21 cellular contexts compared by ENCODE assay signal in genomic region chr6:21791596-21791995, GRCh38.
"Had no signal": no experiment of that assay in that cellular context is flagged by ENCODE, and none has a peak within 500 bp of the region (broad histone marks: within the 10 kb centered on the region; RNA-seq: fewer than 3 reads in every experiment).

No MANE protein-coding gene starts in this region.

- H3K4me3 ChIP-seq: ascending aorta, sigmoid colon, spleen, thoracic aorta, upper lobe of right lung had no signal

- H3K4me1 ChIP-seq: ascending aorta, parathyroid adenoma, sigmoid colon, spleen, upper lobe of right lung had no signal

- DNase-seq: activated B cell treated with CpG ODN at 0.5 μM for 24 hours; activated CD4-positive, alpha-beta memory T cell treated with anti-CD3 and anti-CD28 coated beads for 36 hours; activated CD4-positive, alpha-beta T cell treated with anti-CD3 and anti-CD28 coated beads for 4 hours; activated naive CD4-positive, alpha-beta T cell treated with anti-CD3 and anti-CD28 coated beads, Interleukin-2, amount 10 ng/mL, durations not matched to agents 7 days and 5 days; activated naive CD8-positive, alpha-beta T cell treated with anti-CD3 and anti-CD28 coated beads, Interleukin-2, amount 50 U/mL, for 24 hours; activated T-cell treated with anti-CD3 and anti-CD28 coated beads for 4 hours; dermis blood vessel endothelial cell; effector memory CD8-positive, alpha-beta T cell; foreskin melanocyte; naive thymus-derived CD8-positive, alpha-beta T cell; sigmoid colon; spleen; stimulated activated CD4-positive, alpha-beta T cell treated with anti-CD3 and anti-CD28 coated beads, Interleukin-4, amount 100 ng/mL, for 4 hours; upper lobe of right lung had no signal

- ATAC-seq: activated naive CD8-positive, alpha-beta T cell treated with anti-CD3 and anti-CD28 coated beads, Interleukin-2, amount 50 U/mL, for 24 hours; effector memory CD8-positive, alpha-beta T cell; naive thymus-derived CD8-positive, alpha-beta T cell; stimulated activated memory B cell treated with anti-CD40 and anti-IgM and Interleukin-4, amounts not matched to agents 10 μg/mL and 1 μg/mL and 100 μg/mL, for 72 hours; upper lobe of right lung had no signal

- H2AFZ ChIP-seq: parathyroid adenoma had no signal

- H3K4me1 Mint-ChIP-seq: activated B cell treated with CpG ODN at 0.5 μM for 24 hours; activated naive CD4-positive, alpha-beta T cell treated with anti-CD3 and anti-CD28 coated beads, Interleukin-2, amount 10 ng/mL, durations not matched to agents 7 days and 5 days; activated naive CD8-positive, alpha-beta T cell treated with anti-CD3 and anti-CD28 coated beads, Interleukin-2, amount 50 U/mL, for 24 hours; memory B cell; stimulated activated memory B cell treated with anti-CD40 and anti-IgM and Interleukin-4, amounts not matched to agents 10 μg/mL and 1 μg/mL and 100 μg/mL, for 72 hours had no signal

- H3K9me3 Mint-ChIP-seq: activated B cell treated with CpG ODN at 0.5 μM for 24 hours; activated CD4-positive, alpha-beta memory T cell treated with anti-CD3 and anti-CD28 coated beads for 36 hours; activated naive CD4-positive, alpha-beta T cell treated with anti-CD3 and anti-CD28 coated beads, Interleukin-2, amount 10 ng/mL, durations not matched to agents 7 days and 5 days; activated naive CD8-positive, alpha-beta T cell treated with anti-CD3 and anti-CD28 coated beads, Interleukin-2, amount 50 U/mL, for 24 hours; effector memory CD8-positive, alpha-beta T cell had no signal

- H3K36me3 ChIP-seq: ascending aorta, neutrophil, sigmoid colon, spleen, thoracic aorta, upper lobe of right lung had no signal

- H3K4me3 Mint-ChIP-seq: activated B cell treated with CpG ODN at 0.5 μM for 24 hours; activated CD4-positive, alpha-beta memory T cell treated with anti-CD3 and anti-CD28 coated beads for 36 hours; activated naive CD4-positive, alpha-beta T cell treated with anti-CD3 and anti-CD28 coated beads, Interleukin-2, amount 10 ng/mL, durations not matched to agents 7 days and 5 days; activated naive CD8-positive, alpha-beta T cell treated with anti-CD3 and anti-CD28 coated beads, Interleukin-2, amount 50 U/mL, for 24 hours; effector memory CD8-positive, alpha-beta T cell; memory B cell; naive thymus-derived CD8-positive, alpha-beta T cell; stimulated activated memory B cell treated with anti-CD40 and anti-IgM and Interleukin-4, amounts not matched to agents 10 μg/mL and 1 μg/mL and 100 μg/mL, for 72 hours had no signal

- H3K9ac ChIP-seq: parathyroid adenoma had no signal

- H3K27ac Mint-ChIP-seq: activated B cell treated with CpG ODN at 0.5 μM for 24 hours; activated CD4-positive, alpha-beta memory T cell treated with anti-CD3 and anti-CD28 coated beads for 36 hours; activated naive CD4-positive, alpha-beta T cell treated with anti-CD3 and anti-CD28 coated beads, Interleukin-2, amount 10 ng/mL, durations not matched to agents 7 days and 5 days; activated naive CD8-positive, alpha-beta T cell treated with anti-CD3 and anti-CD28 coated beads, Interleukin-2, amount 50 U/mL, for 24 hours; activated T-helper 2 cell treated with anti-CD3 and anti-CD28 coated beads, Interferon-gamma antibody, Interleukin-2, Interleukin-4, amounts not matched to agents 10 μg/mL and 5 μg/mL and 100 μg/mL, durations not matched to agents 14 hours and 24 hours and 36 hours; effector memory CD8-positive, alpha-beta T cell; memory B cell; naive thymus-derived CD8-positive, alpha-beta T cell; stimulated activated memory B cell treated with anti-CD40 and anti-IgM and Interleukin-4, amounts not matched to agents 10 μg/mL and 1 μg/mL and 100 μg/mL, for 72 hours had no signal

- H3K27me3 Mint-ChIP-seq: activated B cell treated with CpG ODN at 0.5 μM for 24 hours; activated CD4-positive, alpha-beta memory T cell treated with anti-CD3 and anti-CD28 coated beads for 36 hours; activated naive CD4-positive, alpha-beta T cell treated with anti-CD3 and anti-CD28 coated beads, Interleukin-2, amount 10 ng/mL, durations not matched to agents 7 days and 5 days; effector memory CD8-positive, alpha-beta T cell; naive thymus-derived CD8-positive, alpha-beta T cell; stimulated activated memory B cell treated with anti-CD40 and anti-IgM and Interleukin-4, amounts not matched to agents 10 μg/mL and 1 μg/mL and 100 μg/mL, for 72 hours had no signal

- H3K27me3 ChIP-seq: ascending aorta, neutrophil, sigmoid colon, spleen, upper lobe of right lung had no signal

- H3K9me3 ChIP-seq: ascending aorta, neutrophil, sigmoid colon, spleen, thoracic aorta, upper lobe of right lung had no signal

- H3K36me3 Mint-ChIP-seq: activated CD4-positive, alpha-beta memory T cell treated with anti-CD3 and anti-CD28 coated beads for 36 hours; activated naive CD4-positive, alpha-beta T cell treated with anti-CD3 and anti-CD28 coated beads, Interleukin-2, amount 10 ng/mL, durations not matched to agents 7 days and 5 days; naive thymus-derived CD8-positive, alpha-beta T cell; stimulated activated memory B cell treated with anti-CD40 and anti-IgM and Interleukin-4, amounts not matched to agents 10 μg/mL and 1 μg/mL and 100 μg/mL, for 72 hours had no signal

- H3K27ac ChIP-seq: ascending aorta, neutrophil, parathyroid adenoma, sigmoid colon, spleen, thoracic aorta, upper lobe of right lung had no signal
